Comparison of ENCODE assay signal across 6 cellular contexts in the genomic region with DNA sequence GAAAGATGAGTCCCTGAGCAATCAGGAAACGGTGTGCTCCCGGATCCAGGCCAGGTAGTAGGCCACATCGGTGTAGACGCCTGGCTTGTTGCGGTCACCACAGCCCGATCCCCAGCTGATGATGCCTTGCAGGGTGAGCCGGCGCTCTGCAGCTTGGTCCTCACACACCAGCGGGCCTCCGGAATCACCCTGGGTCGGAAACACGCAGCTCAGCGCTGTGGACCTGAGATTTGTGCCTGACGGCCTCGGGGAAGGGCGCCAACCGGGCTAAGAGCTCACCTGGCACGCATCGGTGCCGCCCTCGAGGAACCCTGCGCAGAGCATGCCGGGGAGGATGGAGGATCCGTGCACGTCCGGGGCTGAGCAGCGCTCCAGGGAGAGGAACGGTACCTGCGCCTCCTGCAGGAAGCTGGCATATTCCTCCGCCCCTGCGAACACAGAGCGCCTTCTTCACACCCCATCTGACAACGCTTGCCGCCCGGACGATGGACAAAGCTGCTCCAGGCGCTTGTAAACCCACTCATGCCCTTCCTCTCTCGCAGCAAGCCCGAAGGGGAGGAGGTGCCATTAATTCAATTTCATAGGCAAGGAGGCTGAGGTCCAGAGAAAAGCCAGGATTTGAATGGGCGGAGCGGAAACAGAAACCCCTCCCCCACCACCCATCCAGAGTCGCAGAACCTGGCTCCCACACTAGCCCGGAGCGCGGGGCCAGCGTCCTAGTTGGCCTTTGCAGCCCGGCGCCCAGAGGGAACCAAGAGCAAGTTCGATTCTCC. TPM values are rescaled to one million over a fixed set of nuclear protein-coding genes. Genes with fewer than 3 reads are reported as not detected.
DNase-seq lines count a peak whose midpoint lies in the region; ATAC-seq and TF ChIP-seq lines count a peak whose summit lies in the region.

No MANE protein-coding gene starts in this region.

- H3K4me3 ChIP-seq in LNCaP clone FGC (ENCODE audit: low read depth, low read length), result peak overlapping the region; percentile 69

- peak; percentile 46 for DNase-seq in AG08395 (ENCODE audit: low spot score)
- DNase-seq in LNCaP clone FGC (ENCODE audit: low read depth), result peak; percentile 87
- peak; percentile 50 to 71 (median 65) for DNase-seq in stimulated activated CD4-positive, alpha-beta T cell treated with anti-CD3 and anti-CD28 coated beads, Interleukin-12 subunit alpha, Interleukin-12 subunit beta, amount 100 ng/mL, for 48 hours (ENCODE audit: low read depth in 2 of 3, low spot score in 1 of 3)

- ATAC-seq in activated CD4-positive, CD25-positive, alpha-beta regulatory T cell treated with anti-CD3 and anti-CD28 coated beads, Interleukin-2, amount 50 U/mL, for 24 hours, result peak; percentile 52 to 57
- ATAC-seq in esophagus mucosa (peak; percentile 71), HG03039 (IDR thresholded peaks at IDR 0.05; ENCODE audit: unreplicated experiment) (no peak)

- peak; percentile 64 for TF ChIP-seq CTCF in LNCaP clone FGC (IDR thresholded peaks at IDR 0.05; ENCODE audit: control insufficient read depth, extremely low read depth, insufficient read depth)

RNA-seq across cellular contexts. Expression of gene PFN3, which starts 2.0 kb away (rescaled TPM):
- total RNA-seq in esophagus mucosa, result not detected

RNA-seq across cellular contexts. Expression of gene F12, which starts 6.9 kb away (rescaled TPM):
- 32.8 TPM for total RNA-seq in esophagus mucosa

RNA-seq across cellular contexts. Expression of gene SLC34A1, which starts 18.2 kb away (rescaled TPM):
- total RNA-seq in esophagus mucosa, result 0.60 TPM

RNA-seq across cellular contexts. Expression of gene GRK6, which starts 24.0 kb away (rescaled TPM):
- total RNA-seq in esophagus mucosa, result 26.6 TPM

RNA-seq across cellular contexts. Expression of gene PRR7, which starts 44.2 kb away (rescaled TPM):
- 4.3 TPM for total RNA-seq in esophagus mucosa
